Comparison of ENCODE assay signal across 16 cellular contexts in the genomic region with DNA sequence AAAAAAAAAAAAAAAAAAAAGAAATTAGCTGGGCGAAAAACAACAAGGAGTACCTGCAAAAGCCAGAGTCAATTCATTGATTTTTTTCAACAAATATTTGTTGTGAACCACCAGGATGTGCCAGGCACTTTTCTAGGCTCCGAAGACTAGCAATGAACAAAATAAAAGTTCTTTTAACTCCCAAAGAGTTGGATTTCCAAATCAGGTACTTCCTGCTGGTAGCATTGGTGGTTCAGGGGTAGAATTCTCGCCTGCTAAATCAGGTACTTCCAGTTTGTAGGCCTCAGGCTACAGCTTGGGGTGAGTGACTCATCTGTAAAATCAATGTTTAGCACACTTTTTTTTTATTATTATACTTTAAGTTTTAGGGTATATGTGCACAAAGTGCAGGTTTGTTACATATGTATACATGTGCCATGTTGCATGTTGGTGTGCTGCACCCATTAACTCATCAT. TPM values are rescaled to one million over a fixed set of nuclear protein-coding genes. Genes with fewer than 3 reads are reported as not detected.
DNase-seq lines count a peak whose midpoint lies in the region; TF ChIP-seq lines count a peak whose summit lies in the region.
"Had no signal": no experiment of that assay in that cellular context is flagged by ENCODE, and none has a peak within 500 bp of the region (broad histone marks: within the 10 kb centered on the region; RNA-seq: fewer than 3 reads in every experiment).

No MANE protein-coding gene starts in this region.

- H3K9me3 ChIP-seq in OCI-LY3 (ENCODE audit: insufficient read depth, low read length): no peaks in the 10 kb centered on the region
- no peaks in the 10 kb centered on the region for H3K9me3 ChIP-seq in prostate gland
- no peaks in the 10 kb centered on the region for H3K9me3 ChIP-seq in testis
- H3K9me3 ChIP-seq: A549, SJSA1 had no signal

- H3K4me3 ChIP-seq in OCI-LY3 (ENCODE audit: low read length): no peak overlapping the region
- H3K4me3 ChIP-seq in prostate gland: no peak overlapping the region
- H3K4me3 ChIP-seq in testis: no peak overlapping the region
- H3K4me3 ChIP-seq: A549, K562, SJSA1 had no signal

- no peaks in the 10 kb centered on the region for H3K27me3 ChIP-seq in OCI-LY3 (ENCODE audit: low read depth, low read length)
- H3K27me3 ChIP-seq in prostate gland (replicated peaks; ENCODE audit: insufficient read depth): no peaks in the 10 kb centered on the region
- no peaks in the 10 kb centered on the region for H3K27me3 ChIP-seq in testis
- H3K27me3 ChIP-seq: SJSA1 had no signal

- H3K9ac ChIP-seq in OCI-LY3 (ENCODE audit: low read length): no peak overlapping the region

- H3K79me2 ChIP-seq in OCI-LY3 (ENCODE audit: low read length): peaks cover 67% of the 10 kb centered on the region

- H3K4me1 ChIP-seq in OCI-LY3 (ENCODE audit: low read length) (peaks cover 44% of the 10 kb centered on the region), prostate gland (replicated peaks) (no peaks in the 10 kb centered on the region), testis (no peaks in the 10 kb centered on the region)
- H3K4me1 ChIP-seq: SJSA1 had no signal

- 56% methylated on average over 3 of the region's 3 CpGs for WGBS in prostate gland
- 89 to 90% methylated on average over 3 of the region's 3 CpGs for WGBS in testis, 2 donors

- TF ChIP-seq CTCF in OCI-LY3 (IDR thresholded peaks at IDR 0.05; ENCODE audit: low read depth, low read length) (no peak), prostate gland (IDR thresholded peaks at IDR 0.05) (peak in 1 of 4 experiments; percentile 7), testis (IDR thresholded peaks at IDR 0.05) (no peak)

- H3K27ac ChIP-seq in OCI-LY3 (ENCODE audit: low read length) (0 out of 2 replicates have a peak overlapping the region, but pooled peaks have one; percentile 23), epithelial cell of prostate (peak overlapping the region; percentile 67), prostate gland (no peak overlapping the region), testis (no peak overlapping the region)
- H3K27ac ChIP-seq: A549, SJSA1 had no signal

- no peak for TF ChIP-seq POLR2A in prostate gland (IDR thresholded peaks at IDR 0.05)
- TF ChIP-seq POLR2A in testis (IDR thresholded peaks at IDR 0.05): no peak

- H3K36me3 ChIP-seq in OCI-LY3 (replicated peaks; ENCODE audit: low read depth, low read length) (peaks cover 16% of the 10 kb centered on the region), prostate gland (no peaks in the 10 kb centered on the region), testis (ENCODE audit: low read depth, missing control alignments) (no peaks in the 10 kb centered on the region)

- intact Hi-C loops in prostate gland (cut with DNase I) (loop anchor here (10.0 kb wide), 1 partner anchor 312 kb away; no protein-coding TSS in a partner anchor), testis (cut with DNase I; ENCODE audit: low total_unique reads) (loop anchor here (5.0 kb wide), 1 partner anchor 140 kb away; no protein-coding TSS in a partner anchor)

- DNase-seq in SIG-M5 treated with dmso at 0.1 percent for 504 hours (lab: John Stamatoyannopoulos, UW; ENCODE audit: unreplicated experiment): peak; percentile 46
- no peak for DNase-seq in SIG-M5 (lab: John Stamatoyannopoulos, UW)
- DNase-seq in epithelial cell of prostate (ENCODE audit: low read depth, low spot score): peak; percentile 66
- peak; percentile 43 for DNase-seq in prostate gland (ENCODE audit: low spot score)
- no peak for DNase-seq in testis
- DNase-seq in OCI-M2 (lab: John Stamatoyannopoulos, UW; ENCODE audit: unreplicated experiment): no peak
- DNase-seq in NCI-H748 (lab: John Stamatoyannopoulos, UW; ENCODE audit: unreplicated experiment): no peak
- DNase-seq: activated effector memory CD4-positive, alpha-beta T cell treated with Interleukin-2 at 50 U/mL for 16 hours; CD4-positive, alpha-beta T cell; left colon; naive B cell; NCI-H2029 treated with DMSO at 0.1 percent for 48 hours had no signal

- no peak overlapping the region for H2AFZ ChIP-seq in OCI-LY3 (ENCODE audit: low read depth, low read length)

- H4K20me1 ChIP-seq in OCI-LY3 (ENCODE audit: insufficient read depth, low read length): peaks cover 3% of the 10 kb centered on the region; the same call in 1 of the 2 replicates

- no peak overlapping the region for H3K4me2 ChIP-seq in OCI-LY3 (ENCODE audit: low read length)
- H3K4me2 ChIP-seq: A549 had no signal

RNA-seq across cellular contexts. Expression of gene PPA1, which starts 10.9 kb away (rescaled TPM):
- total RNA-seq in prostate gland (100 to 1,000 TPM in 1 of 2 donors, 10 to 100 TPM in 1; 79.4 to 109 TPM), testis (100 to 1,000 TPM; 110 to 136 TPM)
- polyA plus RNA-seq in testis (ENCODE audit: insufficient read depth, low read depth, low replicate concordance): 143 TPM

RNA-seq across cellular contexts. Expression of gene SAR1A, which starts 52.1 kb away (rescaled TPM):
- total RNA-seq in prostate gland (10 to 100 TPM; 48.3 to 68.0 TPM), testis (10 to 100 TPM; 45.2 to 55.2 TPM)
- polyA plus RNA-seq in testis (ENCODE audit: insufficient read depth, low read depth, low replicate concordance): 49.7 TPM

Comparison
In these comparisons a context has a peak if more than half of its experiments do, and no peak if none do; other contexts are left out.
1. DNase-seq: peak in SIG-M5 treated with dmso at 0.1 percent for 504 hours (single experiment), epithelial cell of prostate (single experiment) and prostate gland (single experiment); none in SIG-M5 (single experiment), testis (single experiment), OCI-M2 (single experiment) and NCI-H748 (single experiment).
2. H3K27ac ChIP-seq: peak in OCI-LY3 (single experiment) and epithelial cell of prostate (single experiment); none in prostate gland (0 of 2) and testis (0 of 2).